Comparison of ENCODE assay signal across 11 cellular contexts in genomic region chr4:74123065-74123728, GRCh38. TPM values are rescaled to one million over a fixed set of nuclear protein-coding genes. Genes with fewer than 3 reads are reported as not detected.
DNase-seq lines count a peak whose midpoint lies in the region; ATAC-seq and TF ChIP-seq lines count a peak whose summit lies in the region.
"Had no signal": no experiment of that assay in that cellular context is flagged by ENCODE, and none has a peak within 500 bp of the region (broad histone marks: within the 10 kb centered on the region; RNA-seq: fewer than 3 reads in every experiment).

No MANE protein-coding gene starts in this region.

- no peak overlapping the region for H3K4me3 Mint-ChIP-seq in activated CD8-positive, alpha-beta T cell treated with anti-CD3 and anti-CD28 coated beads for 36 hours
- H3K4me3 Mint-ChIP-seq: memory B cell had no signal

- H3K9me3 ChIP-seq in BE2C (no peaks in the 10 kb centered on the region), left lung (peaks cover 0 to 5% of the 10 kb centered on the region in 2 donors)

- POLR2A ChIA-PET in activated CD8-positive, alpha-beta T cell treated with anti-CD3 and anti-CD28 coated beads for 36 hours (lab: Charles Lee), result no interaction called here

- peak overlapping the region in 1 of 2 donors; percentile 20 for H3K27ac ChIP-seq in left lung

- ATAC-seq in left lung (peak; percentile 98), HG02852 (IDR thresholded peaks at IDR 0.05; ENCODE audit: unreplicated experiment) (no peak)
- ATAC-seq in activated CD8-positive, alpha-beta T cell treated with anti-CD3 and anti-CD28 coated beads for 36 hours, result no peak

- DNase-seq in BE2C, result peak; percentile 24
- DNase-seq in LNCaP clone FGC (ENCODE audit: low read depth), result peak; percentile 62
- DNase-seq in T1000 (lab: John Stamatoyannopoulos, UW), result peak; percentile 38
- DNase-seq in left lung, result peak in 1 of 2 donors; percentile 41
- no peak for DNase-seq in activated T-cell treated with anti-CD3 and anti-CD28 coated beads, Interleukin-2, amount 50 U/mL, for 1 hour
- DNase-seq in dermis blood vessel endothelial cell, result no peak
- no peak for DNase-seq in activated CD8-positive, alpha-beta T cell treated with anti-CD3 and anti-CD28 coated beads for 36 hours
- DNase-seq: activated effector memory CD4-positive, alpha-beta T cell treated with anti-CD3 and anti-CD28 coated beads, Interleukin-2, amount 50 U/mL, for 16 hours had no signal

- TF ChIP-seq CTCF in BE2C (IDR thresholded peaks at IDR 0.05; ENCODE audit: low read depth, low read length) (no peak), LNCaP clone FGC (IDR thresholded peaks at IDR 0.05; ENCODE audit: control insufficient read depth, extremely low read depth, insufficient read depth) (no peak), left lung (IDR thresholded peaks at IDR 0.05) (no peak)
- TF ChIP-seq CTCF in activated CD8-positive, alpha-beta T cell treated with anti-CD3 and anti-CD28 coated beads for 36 hours (IDR thresholded peaks at IDR 0.05), result no peak

- no peaks in the 10 kb centered on the region for H3K36me3 Mint-ChIP-seq in activated CD8-positive, alpha-beta T cell treated with anti-CD3 and anti-CD28 coated beads for 36 hours (ENCODE audit: low read depth)
- H3K36me3 Mint-ChIP-seq: memory B cell had no signal

- H3K9me3 Mint-ChIP-seq in activated CD8-positive, alpha-beta T cell treated with anti-CD3 and anti-CD28 coated beads for 36 hours, result peaks cover 3% of the 10 kb centered on the region

- intact Hi-C loops in left lung (cut with DNase I), result no loop called here
- intact Hi-C loops in activated CD8-positive, alpha-beta T cell treated with anti-CD3 and anti-CD28 coated beads for 36 hours (cut with micrococcal nuclease), result no loop called here

- H3K36me3 ChIP-seq in BE2C (no peaks in the 10 kb centered on the region), left lung (no peaks in the 10 kb centered on the region)

- H3K4me1 ChIP-seq in BE2C (no peaks in the 10 kb centered on the region), left lung (peaks cover 0 to 7% of the 10 kb centered on the region in 2 donors)

- CTCF ChIA-PET in activated CD8-positive, alpha-beta T cell treated with anti-CD3 and anti-CD28 coated beads for 36 hours (lab: Charles Lee), result no interaction called here

- H3K27ac Mint-ChIP-seq in activated CD8-positive, alpha-beta T cell treated with anti-CD3 and anti-CD28 coated beads for 36 hours, result no peak overlapping the region
- H3K27ac Mint-ChIP-seq: memory B cell had no signal

- H3K27me3 Mint-ChIP-seq in activated CD8-positive, alpha-beta T cell treated with anti-CD3 and anti-CD28 coated beads for 36 hours, result no peaks in the 10 kb centered on the region

- H3K27me3 ChIP-seq in BE2C (no peaks in the 10 kb centered on the region), left lung (no peaks in the 10 kb centered on the region)

- no peaks in the 10 kb centered on the region for H3K4me1 Mint-ChIP-seq in activated CD8-positive, alpha-beta T cell treated with anti-CD3 and anti-CD28 coated beads for 36 hours (ENCODE audit: low read depth)
- H3K4me1 Mint-ChIP-seq: memory B cell had no signal

- H3K4me3 ChIP-seq in BE2C (ENCODE audit: low read depth, low read length) (no peak overlapping the region), LNCaP clone FGC (ENCODE audit: low read depth, low read length) (no peak overlapping the region), left lung (no peak overlapping the region)

RNA-seq across cellular contexts. Expression of gene CXCL2, which starts 24.2 kb away (rescaled TPM):
- not detected for polyA plus RNA-seq in BE2C (2012; ENCODE audit: insufficient read depth, insufficient read length, low read depth)
- 100 to 1,000 TPM in 1 of 2 donors, 10 to 100 TPM in 1; 64.4 to 114 TPM for total RNA-seq in left lung
- total RNA-seq in dermis blood vessel endothelial cell, result 1.2 and 5.6 TPM in 2 replicates
- total RNA-seq in activated CD8-positive, alpha-beta T cell treated with anti-CD3 and anti-CD28 coated beads for 36 hours, result not detected
- total RNA-seq: T-helper 2 cell treated with Interferon-gamma antibody and Interleukin-4, amounts not matched to agents 100 ng/mL and 5 ng/mL, for 36 hours had no signal

RNA-seq across cellular contexts. Expression of gene MTHFD2L, which starts 34.7 kb away (rescaled TPM):
- polyA plus RNA-seq in BE2C (2012; ENCODE audit: insufficient read depth, insufficient read length, low read depth), result 20.8 TPM
- total RNA-seq in left lung (10 to 100 TPM in 1 of 2 donors, 1 to 10 TPM in 1; 9.1 to 14.8 TPM), dermis blood vessel endothelial cell (19.8 and 33.5 TPM in 2 replicates)
- 1 to 10 TPM; 7.3 to 8.1 TPM for total RNA-seq in activated CD8-positive, alpha-beta T cell treated with anti-CD3 and anti-CD28 coated beads for 36 hours

Comparison
In these comparisons a context has a peak if more than half of its experiments do, and no peak if none do; other contexts are left out.
1. DNase-seq: peak in BE2C (single experiment), LNCaP clone FGC (single experiment) and T1000 (single experiment); none in activated T-cell treated with anti-CD3 and anti-CD28 coated beads, Interleukin-2, amount 50 U/mL, for 1 hour (single experiment), dermis blood vessel endothelial cell (single experiment) and activated CD8-positive, alpha-beta T cell treated with anti-CD3 and anti-CD28 coated beads for 36 hours (single experiment).